Comparison of ENCODE assay signal across 8 cellular contexts in genomic region chr15:59437473-59437776, GRCh38. TPM values are rescaled to one million over a fixed set of nuclear protein-coding genes. Genes with fewer than 3 reads are reported as not detected.
DNase-seq lines count a peak whose midpoint lies in the region; ATAC-seq, FAIRE-seq and TF ChIP-seq lines count a peak whose summit lies in the region.

No MANE protein-coding gene starts in this region.

- peak; percentile 32 for FAIRE-seq in urothelium cell line (lab: Jason Lieb, UNC)

- H3K4me3 ChIP-seq in heart right ventricle, result peak overlapping the region in 9 of 10 donors; percentile 37 to 61 (median 55)
- peak overlapping the region; percentile 76 for H3K4me3 ChIP-seq in adipocyte (ENCODE audit: low read length)
- peak overlapping the region; percentile 58 for H3K4me3 ChIP-seq in lower lobe of right lung

- H3K9me3 ChIP-seq in heart right ventricle, result no peaks in the 10 kb centered on the region
- H3K9me3 ChIP-seq in adipocyte (ENCODE audit: control insufficient read depth, low read length), result no peaks in the 10 kb centered on the region
- no peaks in the 10 kb centered on the region for H3K9me3 ChIP-seq in lower lobe of right lung

- H3K27me3 ChIP-seq in heart right ventricle (peaks cover 0 to 38% (median 0%) of the 10 kb centered on the region in 7 donors), adipocyte (replicated peaks; ENCODE audit: control insufficient read depth, insufficient read depth, low read length) (peaks cover 3% of the 10 kb centered on the region), lower lobe of right lung (ENCODE audit: low read depth) (peaks cover 22% of the 10 kb centered on the region)

- no peaks in the 10 kb centered on the region for H3K36me3 ChIP-seq in heart right ventricle
- no peaks in the 10 kb centered on the region for H3K36me3 ChIP-seq in adipocyte (ENCODE audit: control insufficient read depth, insufficient read depth, low read length, severe bottlenecking)
- no peaks in the 10 kb centered on the region for H3K36me3 ChIP-seq in lower lobe of right lung

- peaks cover 7 to 21% (median 17%) of the 10 kb centered on the region in 9 donors for H3K4me1 ChIP-seq in heart right ventricle
- peaks cover 13% of the 10 kb centered on the region for H3K4me1 ChIP-seq in adipocyte (ENCODE audit: control insufficient read depth, insufficient read depth, low read length)
- peaks cover 18% of the 10 kb centered on the region for H3K4me1 ChIP-seq in lower lobe of right lung

- intact Hi-C loops in heart right ventricle (cut with DNase I), result loop anchor here in 4 of 10 donors (5.0 kb wide), 1 partner anchor 65 kb away; the partner anchor contains the start of gene MYO1E (in 4 of the 4)
- intact Hi-C loops in left cardiac atrium (cut with DNase I), result loop anchor here in 1 of 2 donors (5.0 kb wide), 1 partner anchor 65 kb away; the partner anchor contains the start of gene MYO1E
- intact Hi-C loops in lower lobe of right lung (cut with DNase I), result no loop called here

- H3K27ac ChIP-seq in heart right ventricle, result peak overlapping the region in 5 of 10 donors; percentile 28 to 62 (median 41)
- H3K27ac ChIP-seq in lower lobe of right lung, result no peak overlapping the region

- TF ChIP-seq CTCF in heart right ventricle (IDR thresholded peaks at IDR 0.05), result no peak
- no peak for TF ChIP-seq CTCF in lower lobe of right lung (IDR thresholded peaks at IDR 0.05)

- peak in 3 of 8 donors; percentile 2 to 22 (median 7) for ATAC-seq in heart right ventricle
- no peak for ATAC-seq in left cardiac atrium
- ATAC-seq in lower lobe of right lung, result no peak

- WGBS in heart right ventricle, 2 donors, result 1% methylated on average over 15 of the region's 15 CpGs

- no peak for DNase-seq in heart right ventricle
- no peak for DNase-seq in left cardiac atrium
- no peak for DNase-seq in adipocyte (ENCODE audit: low read depth)
- no peak for DNase-seq in lower lobe of right lung
- no peak for DNase-seq in urothelium cell line (ENCODE audit: low spot score)
- DNase-seq in NCI-H128 (lab: John Stamatoyannopoulos, UW; ENCODE audit: unreplicated experiment), result no peak
- no peak for DNase-seq in NCI-H1930 (lab: John Stamatoyannopoulos, UW)
- no peak for DNase-seq in stimulated activated CD4-positive, alpha-beta T cell treated with anti-CD3 and anti-CD28 coated beads, Interleukin-1b, Interleukin-23, amount 100 ng/mL, for 48 hours

- H3K9ac ChIP-seq in adipocyte (ENCODE audit: low read length), result no peak overlapping the region

RNA-seq across cellular contexts. Expression of gene FAM81A, which starts 0.6 kb away (rescaled TPM):
- total RNA-seq in heart right ventricle (10 to 100 TPM in 2 of 10 donors, 1 to 10 TPM in 8; 2.5 to 10.1 (median 4.2) TPM), left cardiac atrium (1 to 10 TPM; 2.4 to 3.7 TPM), lower lobe of right lung (1.8 TPM)
- 1 to 10 TPM; 1.3 to 3.2 TPM for polyA plus RNA-seq in heart right ventricle
